In genomic region chr18:21739604-21740473, GRCh38 we compare ENCODE assay signal across 8 cellular contexts. TPM values are rescaled to one million over a fixed set of nuclear protein-coding genes. Genes with fewer than 3 reads are reported as not detected.
DNase-seq lines count a peak whose midpoint lies in the region; ATAC-seq and TF ChIP-seq lines count a peak whose summit lies in the region.

No MANE protein-coding gene starts in this region.

- H3K4me1 ChIP-seq in CD8-positive, alpha-beta memory T cell (ENCODE audit: insufficient read depth, low read length): peaks cover 26% of the 10 kb centered on the region
- H3K4me1 ChIP-seq in HUES64 (ENCODE audit: insufficient read depth, low read length) (peaks cover 27% of the 10 kb centered on the region), ascending aorta (peaks cover 0 to 5% of the 10 kb centered on the region in 2 donors), left lung (peaks cover 7 to 36% of the 10 kb centered on the region in 2 donors), thyroid gland (peaks cover 11 to 28% of the 10 kb centered on the region in 2 donors)

- TF ChIP-seq CTCF in ascending aorta (IDR thresholded peaks at IDR 0.05) (no peak), left lung (IDR thresholded peaks at IDR 0.05) (no peak), thyroid gland (IDR thresholded peaks at IDR 0.05) (no peak)

- ATAC-seq in GM21515 (IDR thresholded peaks at IDR 0.05; ENCODE audit: unreplicated experiment) (peak; percentile 8), left lung (peak; percentile 12)

- peak overlapping the region; percentile 83 to 99 (median 96) for H3K27ac Mint-ChIP-seq in CD8-positive, alpha-beta memory T cell

- CTCF ChIA-PET in CD8-positive, alpha-beta memory T cell (lab: Charles Lee): interaction anchor here (0.6 to 3.1 kb wide), 4 partner anchors 16 to 140 kb away, joined by 3 to 21 read pairs (median 4); partner anchors contain the start of genes ABHD3, ESCO1 and SNRPD1

- DNase-seq in CD8-positive, alpha-beta memory T cell: no peak
- DNase-seq in ascending aorta (ENCODE audit: low spot score in 2 of 2): no peak
- DNase-seq in left lung: no peak
- DNase-seq in thyroid gland: peak in 1 of 2 donors; percentile 14
- no peak for DNase-seq in mucosa of gallbladder (ENCODE audit: low spot score)
- no peak for DNase-seq in activated CD4-positive, alpha-beta T cell treated with anti-CD3 and anti-CD28 coated beads, Interleukin-2, amount 50 U/mL, for 4 hours

- peaks cover 0 to 7% (median 6%) of the 10 kb centered on the region in 3 donors for H3K36me3 Mint-ChIP-seq in CD8-positive, alpha-beta memory T cell

- H3K9me3 ChIP-seq in CD8-positive, alpha-beta memory T cell (ENCODE audit: low read length): no peaks in the 10 kb centered on the region
- H3K9me3 ChIP-seq in HUES64 (ENCODE audit: insufficient read depth, low read depth, low read length): no peaks in the 10 kb centered on the region
- H3K9me3 ChIP-seq in ascending aorta: peaks cover 0 to 5% of the 10 kb centered on the region in 2 donors
- H3K9me3 ChIP-seq in left lung: no peaks in the 10 kb centered on the region
- no peaks in the 10 kb centered on the region for H3K9me3 ChIP-seq in thyroid gland

- H3K27me3 ChIP-seq in CD8-positive, alpha-beta memory T cell (ENCODE audit: insufficient read depth, low read length, poor library complexity, severe bottlenecking): no peaks in the 10 kb centered on the region
- no peaks in the 10 kb centered on the region for H3K27me3 ChIP-seq in HUES64 (ENCODE audit: insufficient read depth, low read length)
- no peaks in the 10 kb centered on the region for H3K27me3 ChIP-seq in ascending aorta
- no peaks in the 10 kb centered on the region for H3K27me3 ChIP-seq in left lung
- no peaks in the 10 kb centered on the region for H3K27me3 ChIP-seq in thyroid gland

- H3K4me1 Mint-ChIP-seq in CD8-positive, alpha-beta memory T cell: peaks cover 36 to 42% (median 37%) of the 10 kb centered on the region in 3 donors

- TF ChIP-seq POLR2A in thyroid gland (IDR thresholded peaks at IDR 0.05): no peak

- peak overlapping the region; percentile 87 for H3K27ac ChIP-seq in CD8-positive, alpha-beta memory T cell (ENCODE audit: low read depth, low read length)
- H3K27ac ChIP-seq in HUES64 (ENCODE audit: low read depth, low read length) (peak overlapping the region; percentile 38; the same call in 1 of the 2 replicates), ascending aorta (peak overlapping the region; percentile 48 to 96), left lung (peak overlapping the region; percentile 97 to 98), thyroid gland (peak overlapping the region in 2 of 3 donors; percentile 35 to 97)

- POLR2A ChIA-PET in CD8-positive, alpha-beta memory T cell (lab: Charles Lee): interaction anchor here (0.6 to 3.7 kb wide), 6 partner anchors 12 to 140 kb away, joined by 3 to 33 read pairs (median 4); partner anchors contain the start of genes ABHD3 and ESCO1

- peak overlapping the region; percentile 85 to 98 (median 96) for H3K4me3 Mint-ChIP-seq in CD8-positive, alpha-beta memory T cell

- H3K9me3 Mint-ChIP-seq in CD8-positive, alpha-beta memory T cell: peaks cover 0 to 5% (median 2%) of the 10 kb centered on the region in 5 donors

- WGBS in HUES64: 75% methylated on average over 18 of the region's 19 CpGs
- 57 to 66% methylated on average over 19 of the region's 19 CpGs for WGBS in thyroid gland, 2 donors

- H3K4me3 ChIP-seq in CD8-positive, alpha-beta memory T cell (ENCODE audit: low read length): peak overlapping the region; percentile 86
- H3K4me3 ChIP-seq in HUES64 (ENCODE audit: low read length) (peak overlapping the region; percentile 72), ascending aorta (peak overlapping the region; percentile 29 to 42), left lung (peak overlapping the region in 1 of 2 donors; percentile 93), thyroid gland (replicated peaks in 1 of 3) (peak overlapping the region in 2 of 3 donors; percentile 4 to 17)

- H3K9ac ChIP-seq in HUES64 (ENCODE audit: low read depth, low read length): no peak overlapping the region

- peaks cover 2 to 7% of the 10 kb centered on the region in 2 donors for H3K27me3 Mint-ChIP-seq in CD8-positive, alpha-beta memory T cell

- intact Hi-C loops in ascending aorta (cut with DNase I): loop anchor here (1.0 to 10.0 kb wide), 3 partner anchors 36 to 425 kb away; partner anchors contain the start of genes ABHD3 and GATA6
- intact Hi-C loops in left lung (cut with DNase I): loop anchor here in 1 of 2 donors (5.0 to 10.0 kb wide), 2 partner anchors 38 to 55 kb away; partner anchors contain the start of gene ABHD3
- intact Hi-C loops in thyroid gland (cut with DNase I): no loop called here

- H3K36me3 ChIP-seq in CD8-positive, alpha-beta memory T cell (ENCODE audit: insufficient read depth, low read length): no peaks in the 10 kb centered on the region
- H3K36me3 ChIP-seq in HUES64 (ENCODE audit: insufficient read depth, low read length) (no peaks in the 10 kb centered on the region; the same call in 1 of the 2 replicates), ascending aorta (no peaks in the 10 kb centered on the region), left lung (no peaks in the 10 kb centered on the region), thyroid gland (no peaks in the 10 kb centered on the region)

RNA-seq across cellular contexts. Expression of gene MIB1, which starts 0.8 kb away (rescaled TPM):
- 10 to 100 TPM; 45.8 to 47.0 TPM for total RNA-seq in CD8-positive, alpha-beta memory T cell
- 3.8 TPM for polyA plus RNA-seq in CD8-positive, alpha-beta memory T cell
- 25.4 TPM for polyA plus RNA-seq in HUES64 (2013, experiment 1 of 2)
- polyA plus RNA-seq in HUES64 (2013, experiment 2 of 2): 31.2 TPM
- total RNA-seq in ascending aorta: 11.0 TPM
- 10 to 100 TPM; 26.3 to 32.1 TPM for total RNA-seq in left lung
- 10 to 100 TPM; 35.8 to 55.6 (median 45.0) TPM for total RNA-seq in thyroid gland
- 37.9 TPM for total RNA-seq in mucosa of gallbladder

RNA-seq across cellular contexts. Expression of gene ABHD3, which starts 35.3 kb away (rescaled TPM):
- total RNA-seq in CD8-positive, alpha-beta memory T cell: 10 to 100 TPM; 30.0 to 31.3 TPM
- polyA plus RNA-seq in CD8-positive, alpha-beta memory T cell: 30.6 TPM
- polyA plus RNA-seq in HUES64 (2013, experiment 1 of 2): 6.1 TPM
- 7.3 TPM for polyA plus RNA-seq in HUES64 (2013, experiment 2 of 2)
- 9.6 TPM for total RNA-seq in ascending aorta
- 10 to 100 TPM; 29.0 to 37.5 TPM for total RNA-seq in left lung
- 10 to 100 TPM; 17.6 to 28.2 (median 24.5) TPM for total RNA-seq in thyroid gland
- total RNA-seq in mucosa of gallbladder: 71.4 TPM

Comparison
In these comparisons a context has a peak if more than half of its experiments do, and no peak if none do; other contexts are left out.
1. H3K27ac ChIP-seq: peak in every context shown above with its lines; median percentile 98 in left lung; 87 in CD8-positive, alpha-beta memory T cell; 72 in ascending aorta; 66 in thyroid gland; 38 in HUES64.